ENCODE assay signal across 18 cellular contexts in genomic region chr18:67302043-67302442, GRCh38.
DNase-seq lines count a peak whose midpoint lies in the region; ATAC-seq lines count a peak whose summit lies in the region.
"Had no signal": no experiment of that assay in that cellular context is flagged by ENCODE, and none has a peak within 500 bp of the region (broad histone marks: within the 10 kb centered on the region; RNA-seq: fewer than 3 reads in every experiment).

No MANE protein-coding gene starts in this region.

- H3K27me3 Mint-ChIP-seq in activated naive CD4-positive, alpha-beta T cell treated with anti-CD3 and anti-CD28 coated beads for 36 hours (ENCODE audit: low read depth), result no peaks in the 10 kb centered on the region
- no peaks in the 10 kb centered on the region for H3K27me3 Mint-ChIP-seq in activated CD4-positive, alpha-beta memory T cell treated with anti-CD3 and anti-CD28 coated beads, Interleukin-2, amount 10 ng/mL, durations not matched to agents 7 days and 5 days
- H3K27me3 Mint-ChIP-seq: B cell had no signal

- peaks cover 17% of the 10 kb centered on the region for H3K9me3 Mint-ChIP-seq in activated naive CD4-positive, alpha-beta T cell treated with anti-CD3 and anti-CD28 coated beads for 36 hours
- H3K9me3 Mint-ChIP-seq in activated CD4-positive, alpha-beta memory T cell treated with anti-CD3 and anti-CD28 coated beads, Interleukin-2, amount 10 ng/mL, durations not matched to agents 7 days and 5 days, result peaks cover 21% of the 10 kb centered on the region

- ATAC-seq in stimulated activated naive CD8-positive, alpha-beta T cell treated with anti-CD3 and anti-CD28 coated beads, Interleukin-15, Interleukin-2, amounts not matched to agents 100 U/mL and 50 U/mL, for 24 hours, result peak; percentile 59
- ATAC-seq in GM21786 (IDR thresholded peaks at IDR 0.05; ENCODE audit: unreplicated experiment), result no peak

- peaks cover 12% of the 10 kb centered on the region for H3K4me1 Mint-ChIP-seq in activated naive CD4-positive, alpha-beta T cell treated with anti-CD3 and anti-CD28 coated beads for 36 hours (ENCODE audit: low read depth)
- H3K4me1 Mint-ChIP-seq in activated CD4-positive, alpha-beta memory T cell treated with anti-CD3 and anti-CD28 coated beads, Interleukin-2, amount 10 ng/mL, durations not matched to agents 7 days and 5 days, result peaks cover 16% of the 10 kb centered on the region
- H3K4me1 Mint-ChIP-seq: B cell, neural progenitor cell had no signal

- POLR2A ChIA-PET in activated CD4-positive, alpha-beta memory T cell treated with anti-CD3 and anti-CD28 coated beads, Interleukin-2, amount 10 ng/mL, durations not matched to agents 7 days and 5 days (lab: Charles Lee), result interaction anchor here (1.3 kb wide), 1 partner anchor 58 kb away, joined by 4 read pairs; no protein-coding TSS in a partner anchor

- CTCF ChIA-PET in activated naive CD4-positive, alpha-beta T cell treated with anti-CD3 and anti-CD28 coated beads for 36 hours (lab: Charles Lee), result no interaction called here
- CTCF ChIA-PET in activated CD4-positive, alpha-beta memory T cell treated with anti-CD3 and anti-CD28 coated beads, Interleukin-2, amount 10 ng/mL, durations not matched to agents 7 days and 5 days (lab: Charles Lee), result no interaction called here

- H3K4me3 Mint-ChIP-seq in activated naive CD4-positive, alpha-beta T cell treated with anti-CD3 and anti-CD28 coated beads for 36 hours, result no peak overlapping the region
- H3K4me3 Mint-ChIP-seq in activated CD4-positive, alpha-beta memory T cell treated with anti-CD3 and anti-CD28 coated beads, Interleukin-2, amount 10 ng/mL, durations not matched to agents 7 days and 5 days, result no peak overlapping the region
- H3K4me3 Mint-ChIP-seq: B cell, neural progenitor cell had no signal

- intact Hi-C loops in activated naive CD4-positive, alpha-beta T cell treated with anti-CD3 and anti-CD28 coated beads for 36 hours (cut with micrococcal nuclease), result loop anchor here (1.0 kb wide), 1 partner anchor 58 kb away; no protein-coding TSS in a partner anchor

- DNase-seq in activated naive CD4-positive, alpha-beta T cell treated with anti-CD3 and anti-CD28 coated beads for 36 hours, result no peak
- no peak for DNase-seq in activated naive CD4-positive, alpha-beta T cell treated with anti-CD3 and anti-CD28 coated beads, Interleukin-2, amount 50 U/mL, for 16 hours
- DNase-seq in activated CD4-positive, alpha-beta memory T cell treated with anti-CD3 and anti-CD28 coated beads, Interleukin-2, amount 10 ng/mL, durations not matched to agents 7 days and 5 days, result no peak
- no peak for DNase-seq in epithelial cell of prostate (ENCODE audit: low read depth, low spot score)
- DNase-seq in stimulated activated naive CD8-positive, alpha-beta T cell treated with anti-CD3 and anti-CD28 coated beads, Interleukin-15, Interleukin-2, amounts not matched to agents 100 U/mL and 50 U/mL, for 24 hours, result no peak
- no peak for DNase-seq in SHP77 (lab: John Stamatoyannopoulos, UW)
- no peak for DNase-seq in midbrain (lab: John Stamatoyannopoulos, UW)
- DNase-seq: activated CD4-positive, alpha-beta T cell treated with anti-CD3 and anti-CD28 coated beads, Interleukin-2, amount 50 U/mL, for 48 hours; foreskin melanocyte; GDM1; kidney glomerular epithelial cell; NCI-H1048; NCI-H510A treated with DMSO at 0.1 percent for 48 hours; SIG-M5; uterus had no signal

- peak overlapping the region; percentile 17 for H3K27ac Mint-ChIP-seq in activated naive CD4-positive, alpha-beta T cell treated with anti-CD3 and anti-CD28 coated beads for 36 hours
- peak overlapping the region; percentile 22 for H3K27ac Mint-ChIP-seq in activated CD4-positive, alpha-beta memory T cell treated with anti-CD3 and anti-CD28 coated beads, Interleukin-2, amount 10 ng/mL, durations not matched to agents 7 days and 5 days
- H3K27ac Mint-ChIP-seq: B cell, neural progenitor cell had no signal

- H3K36me3 Mint-ChIP-seq in activated naive CD4-positive, alpha-beta T cell treated with anti-CD3 and anti-CD28 coated beads for 36 hours (ENCODE audit: low read depth), result peaks cover 5% of the 10 kb centered on the region
- H3K36me3 Mint-ChIP-seq in activated CD4-positive, alpha-beta memory T cell treated with anti-CD3 and anti-CD28 coated beads, Interleukin-2, amount 10 ng/mL, durations not matched to agents 7 days and 5 days (ENCODE audit: low read depth), result peaks cover 8% of the 10 kb centered on the region
- H3K36me3 Mint-ChIP-seq: neural progenitor cell had no signal

- H3K27ac ChIP-seq in epithelial cell of prostate, result peak overlapping the region; percentile 25
- H3K27ac ChIP-seq: neural progenitor cell, uterus had no signal
